24 cellular contexts compared by ENCODE assay signal in genomic region chr2:120520454-120520853, GRCh38.
"Had no signal": no experiment of that assay in that cellular context is flagged by ENCODE, and none has a peak within 500 bp of the region (broad histone marks: within the 10 kb centered on the region; RNA-seq: fewer than 3 reads in every experiment).

No MANE protein-coding gene starts in this region.

- DNase-seq: activated B cell treated with CpG ODN at 0.5 μM for 24 hours; activated CD4-positive, alpha-beta T cell treated with anti-CD3 and anti-CD28 coated beads for 4 hours; activated CD4-positive, alpha-beta T cell treated with anti-CD3 and anti-CD28 coated beads, Interleukin-2, amount 50 U/mL, for 1 hour; activated CD4-positive, alpha-beta T cell treated with anti-CD3 and anti-CD28 coated beads, Interleukin-2, amount 50 U/mL, for 4 hours; activated CD4-positive, CD25-positive, alpha-beta regulatory T cell treated with anti-CD3 and anti-CD28 coated beads, Interleukin-2, amount 50 U/mL, for 72 hours; activated CD8-positive, alpha-beta memory T cell treated with anti-CD3 and anti-CD28 coated beads, Interleukin-2, amount 50 U/mL, for 4 hours; activated effector memory CD4-positive, alpha-beta T cell treated with anti-CD3 and anti-CD28 coated beads, Interleukin-2, amount 50 U/mL, for 16 hours; activated gamma-delta T cell treated with Interleukin-2 at 50 U/mL for 16 hours; activated naive CD4-positive, alpha-beta T cell; activated naive CD4-positive, alpha-beta T cell treated with anti-CD3 and anti-CD28 coated beads, Interleukin-2, amount 50 U/mL, for 16 hours; activated T-cell treated with anti-CD3 and anti-CD28 coated beads for 4 hours; activated T-cell treated with anti-CD3 and anti-CD28 coated beads, Interleukin-2, amount 50 U/mL, for 1 hour; activated T-cell treated with anti-CD3 and anti-CD28 coated beads, Interleukin-2, amount 50 U/mL, for 4 hours; amniotic stem cell; central memory CD4-positive, alpha-beta T cell; T-helper 9 cell had no signal

- H3K4me3 ChIP-seq: adrenal gland, body of pancreas, breast epithelium had no signal

- H3K27ac ChIP-seq: adrenal gland, body of pancreas, brain microvascular endothelial cell, breast epithelium, VCaP had no signal

- H3K4me1 ChIP-seq: breast epithelium had no signal

- FAIRE-seq: astrocyte, TTC549 had no signal

- H3K9me3 ChIP-seq: adrenal gland, body of pancreas, breast epithelium had no signal

- H3K36me3 ChIP-seq: adrenal gland, brain microvascular endothelial cell, breast epithelium had no signal

- ATAC-seq: activated T-cell treated with anti-CD3 and anti-CD28 coated beads, Interleukin-2, amount 50 U/mL, for 4 hours; activated T-helper 17 cell treated with anti-CD3 and anti-CD28 coated beads, Interleukin-2, amount 50 U/mL, for 72 hours had no signal
